ENCODE assay signal across 9 cellular contexts in the genomic region with DNA sequence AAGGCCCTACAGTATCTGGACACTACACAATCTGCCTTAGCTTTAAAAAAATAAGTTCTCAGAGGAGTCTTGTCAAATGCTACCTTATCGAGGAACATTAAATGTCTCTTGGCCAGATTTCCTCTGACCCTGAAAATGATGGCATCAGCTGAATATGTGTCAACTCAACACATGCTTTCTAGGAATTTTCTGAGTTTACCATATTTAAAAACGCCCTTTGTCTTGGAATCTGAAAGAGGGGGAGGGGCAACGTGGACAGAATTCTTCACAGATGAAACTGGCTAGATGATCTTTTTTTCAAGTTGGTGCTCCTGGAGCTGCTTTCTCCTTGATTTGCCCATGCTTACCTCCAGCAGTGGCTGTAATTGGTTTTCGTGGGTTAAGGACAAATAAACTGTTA. TPM values are rescaled to one million over a fixed set of nuclear protein-coding genes. Genes with fewer than 3 reads are reported as not detected.
DNase-seq lines count a peak whose midpoint lies in the region; ATAC-seq and TF ChIP-seq lines count a peak whose summit lies in the region.
"Had no signal": no experiment of that assay in that cellular context is flagged by ENCODE, and none has a peak within 500 bp of the region (broad histone marks: within the 10 kb centered on the region; RNA-seq: fewer than 3 reads in every experiment).

No MANE protein-coding gene starts in this region.

- DNase-seq in AG10803 (ENCODE audit: low read depth) (no peak), dermis blood vessel endothelial cell (peak; percentile 34), naive B cell (no peak), NCI-H226 (no peak)
- DNase-seq in Jurkat, Clone E6-1 (ENCODE audit: low read depth, low spot score): no peak
- DNase-seq: head of caudate nucleus had no signal

- H3K4me1 Mint-ChIP-seq in naive B cell: peaks cover 20 to 33% (median 29%) of the 10 kb centered on the region in 3 donors

- no peaks in the 10 kb centered on the region for H3K9me3 Mint-ChIP-seq in naive B cell

- peak overlapping the region in 6 of 8 donors; percentile 44 to 98 (median 86) for H3K4me3 Mint-ChIP-seq in naive B cell

- H3K27me3 Mint-ChIP-seq in naive B cell: peaks cover 0 to 12% (median 7%) of the 10 kb centered on the region in 3 donors

- ATAC-seq in naive B cell (ENCODE audit: low read depth in 2 of 2): no peak
- no peak for ATAC-seq in GM18511 (IDR thresholded peaks at IDR 0.05; ENCODE audit: unreplicated experiment)
- no peak for ATAC-seq in GM21825 (IDR thresholded peaks at IDR 0.05; ENCODE audit: unreplicated experiment)
- ATAC-seq in GM21576 (IDR thresholded peaks at IDR 0.05; ENCODE audit: unreplicated experiment): no peak

- H3K4me3 ChIP-seq in AG10803 (ENCODE audit: low read length): peak overlapping the region; percentile 81
- peak overlapping the region; percentile 91 for H3K4me3 ChIP-seq in Jurkat, Clone E6-1 (ENCODE audit: low read length)

- H3K27ac Mint-ChIP-seq in naive B cell: no peak overlapping the region

- H3K36me3 Mint-ChIP-seq in naive B cell: no peaks in the 10 kb centered on the region

- TF ChIP-seq CTCF in AG10803 (conservative IDR thresholded peaks at IDR 0.05; ENCODE audit: low read length): no peak

RNA-seq across cellular contexts. Expression of gene SOX4, which starts 5.1 kb away (rescaled TPM):
- polyA plus RNA-seq in Jurkat, Clone E6-1 (2012; ENCODE audit: insufficient read depth, insufficient read length): 59.2 TPM
- 60.2 and 73.5 TPM in 2 replicates for total RNA-seq in dermis blood vessel endothelial cell
- polyA plus RNA-seq in naive B cell (ENCODE audit: low read depth in 6 of 6): 1 to 10 TPM; 1.8 to 4.6 (median 3.1) TPM
